Comparison of ENCODE assay signal across 1 cellular context in the genomic region with DNA sequence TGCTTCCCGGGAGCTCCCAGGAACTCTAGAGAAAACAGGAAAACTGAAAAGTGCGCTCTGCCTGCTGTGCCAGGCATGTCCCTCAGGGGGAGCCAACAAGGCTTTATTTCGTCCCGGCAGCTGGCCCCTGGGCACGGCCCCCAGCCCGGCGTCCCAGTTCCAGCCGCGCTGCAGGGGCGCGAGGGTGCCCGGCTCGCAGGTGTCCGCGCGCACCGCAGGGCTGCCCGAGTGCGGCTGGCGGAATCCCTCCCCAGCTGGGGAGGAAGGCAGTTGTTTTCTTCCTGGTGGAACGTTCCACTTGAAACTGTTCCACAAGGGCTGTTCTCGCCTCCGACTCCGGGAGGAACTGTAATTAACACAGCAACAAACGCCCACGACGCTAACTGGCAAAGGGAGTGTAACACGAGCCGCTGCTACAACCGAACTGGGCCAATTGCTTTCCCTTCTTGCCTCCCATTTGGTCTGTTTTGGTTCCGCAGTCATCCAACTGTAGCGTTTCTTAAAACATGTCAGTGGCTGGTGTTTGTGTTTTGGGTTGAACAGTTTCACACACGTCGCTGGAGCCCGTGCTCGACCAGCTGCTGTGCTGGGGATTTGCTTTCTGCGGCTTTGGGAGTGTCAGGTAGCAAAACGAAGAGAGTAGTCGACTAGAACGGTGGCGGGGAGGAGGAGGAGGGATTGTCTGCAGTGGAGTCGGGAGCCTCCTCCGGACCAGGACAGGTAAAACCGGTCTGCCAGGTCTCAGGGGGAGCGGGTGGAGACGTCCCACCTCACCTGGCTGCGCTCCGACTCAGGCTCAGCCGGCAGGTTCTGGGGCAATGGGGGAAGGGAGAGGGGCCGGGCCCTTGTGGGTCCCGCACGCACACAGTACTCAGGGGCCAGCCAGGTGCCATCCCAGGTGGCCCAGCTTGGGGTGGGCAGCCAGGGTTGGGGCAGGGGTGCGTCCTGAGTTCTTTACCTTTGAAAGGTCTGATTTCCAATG.
TF ChIP-seq lines count a peak whose summit lies in the region.

No MANE protein-coding gene starts in this region.

TF ChIP-seq in WTC11, 78 proteins besides CTCF, POLR2A, EP300 and RAD21 (continued from another document):
- TF ChIP-seq, protein P1, sequence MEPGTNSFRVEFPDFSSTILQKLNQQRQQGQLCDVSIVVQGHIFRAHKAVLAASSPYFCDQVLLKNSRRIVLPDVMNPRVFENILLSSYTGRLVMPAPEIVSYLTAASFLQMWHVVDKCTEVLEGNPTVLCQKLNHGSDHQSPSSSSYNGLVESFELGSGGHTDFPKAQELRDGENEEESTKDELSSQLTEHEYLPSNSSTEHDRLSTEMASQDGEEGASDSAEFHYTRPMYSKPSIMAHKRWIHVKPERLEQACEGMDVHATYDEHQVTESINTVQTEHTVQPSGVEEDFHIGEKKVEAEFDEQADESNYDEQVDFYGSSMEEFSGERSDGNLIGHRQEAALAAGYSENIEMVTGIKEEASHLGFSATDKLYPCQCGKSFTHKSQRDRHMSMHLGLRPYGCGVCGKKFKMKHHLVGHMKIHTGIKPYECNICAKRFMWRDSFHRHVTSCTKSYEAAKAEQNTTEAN (CRISPR knock-in tag; IDR thresholded peaks at IDR 0.05): peak; percentile 91; the same call in 1 of the 2 replicates
- TF ChIP-seq ETV6 (CRISPR knock-in tag; IDR thresholded peaks at IDR 0.05) (peak; percentile 89), FOXK1 (CRISPR knock-in tag; IDR thresholded peaks at IDR 0.05) (peak; percentile 74), NFE2L1 (CRISPR knock-in tag; IDR thresholded peaks at IDR 0.05) (peak; percentile 70; the same call in 1 of the 2 replicates), TEAD1 (CRISPR knock-in tag; IDR thresholded peaks at IDR 0.05) (peak; percentile 89), TEAD4 (CRISPR knock-in tag; IDR thresholded peaks at IDR 0.05) (peak; percentile 10; the same call in 1 of the 2 replicates), GTF2I (CRISPR knock-in tag; conservative IDR thresholded peaks at IDR 0.05) (no peak), CREM (CRISPR knock-in tag; IDR thresholded peaks at IDR 0.05) (peak; percentile 67; the same call in 1 of the 2 replicates), NR1H2 (CRISPR knock-in tag; IDR thresholded peaks at IDR 0.05) (peak; percentile 55; the same call in 1 of the 2 replicates), CBFB (CRISPR knock-in tag; IDR thresholded peaks at IDR 0.05; ENCODE audit: low read depth) (0 out of 2 replicates have a peak, but pooled peaks have one; percentile 69), ZNF232 (CRISPR knock-in tag; IDR thresholded peaks at IDR 0.05) (no peak; the same call in 1 of the 2 replicates), SMAD4 (CRISPR knock-in tag; IDR thresholded peaks at IDR 0.05) (no peak), MYBL2 (CRISPR knock-in tag; IDR thresholded peaks at IDR 0.05) (0 out of 2 replicates have a peak, but pooled peaks have one; percentile 74), ATF1 (CRISPR knock-in tag; IDR thresholded peaks at IDR 0.05) (0 out of 2 replicates have a peak, but pooled peaks have one; percentile 53), TCF7 (CRISPR knock-in tag; IDR thresholded peaks at IDR 0.05; ENCODE audit: low read depth) (no peak), SP1 (CRISPR knock-in tag; conservative IDR thresholded peaks at IDR 0.05) (peak; percentile 88), ELF4 (CRISPR knock-in tag; IDR thresholded peaks at IDR 0.05; ENCODE audit: low read depth) (no peak), ZNF423 (CRISPR knock-in tag; IDR thresholded peaks at IDR 0.05) (peak; percentile 87), FOXP1 (CRISPR knock-in tag; IDR thresholded peaks at IDR 0.05; ENCODE audit: borderline replicate concordance) (peak; percentile 80; the same call in 1 of the 2 replicates), TP53 (CRISPR knock-in tag; IDR thresholded peaks at IDR 0.05) (no peak), OVOL2 (CRISPR knock-in tag; IDR thresholded peaks at IDR 0.05; ENCODE audit: borderline replicate concordance) (no peak), NR2C2 (CRISPR knock-in tag; IDR thresholded peaks at IDR 0.05) (no peak)
- TF ChIP-seq, protein P2, sequence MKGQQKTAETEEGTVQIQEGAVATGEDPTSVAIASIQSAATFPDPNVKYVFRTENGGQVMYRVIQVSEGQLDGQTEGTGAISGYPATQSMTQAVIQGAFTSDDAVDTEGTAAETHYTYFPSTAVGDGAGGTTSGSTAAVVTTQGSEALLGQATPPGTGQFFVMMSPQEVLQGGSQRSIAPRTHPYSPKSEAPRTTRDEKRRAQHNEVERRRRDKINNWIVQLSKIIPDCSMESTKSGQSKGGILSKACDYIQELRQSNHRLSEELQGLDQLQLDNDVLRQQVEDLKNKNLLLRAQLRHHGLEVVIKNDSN (CRISPR knock-in tag; IDR thresholded peaks at IDR 0.05): peak; percentile 57; the same call in 1 of the 2 replicates
- TF ChIP-seq, protein P3, sequence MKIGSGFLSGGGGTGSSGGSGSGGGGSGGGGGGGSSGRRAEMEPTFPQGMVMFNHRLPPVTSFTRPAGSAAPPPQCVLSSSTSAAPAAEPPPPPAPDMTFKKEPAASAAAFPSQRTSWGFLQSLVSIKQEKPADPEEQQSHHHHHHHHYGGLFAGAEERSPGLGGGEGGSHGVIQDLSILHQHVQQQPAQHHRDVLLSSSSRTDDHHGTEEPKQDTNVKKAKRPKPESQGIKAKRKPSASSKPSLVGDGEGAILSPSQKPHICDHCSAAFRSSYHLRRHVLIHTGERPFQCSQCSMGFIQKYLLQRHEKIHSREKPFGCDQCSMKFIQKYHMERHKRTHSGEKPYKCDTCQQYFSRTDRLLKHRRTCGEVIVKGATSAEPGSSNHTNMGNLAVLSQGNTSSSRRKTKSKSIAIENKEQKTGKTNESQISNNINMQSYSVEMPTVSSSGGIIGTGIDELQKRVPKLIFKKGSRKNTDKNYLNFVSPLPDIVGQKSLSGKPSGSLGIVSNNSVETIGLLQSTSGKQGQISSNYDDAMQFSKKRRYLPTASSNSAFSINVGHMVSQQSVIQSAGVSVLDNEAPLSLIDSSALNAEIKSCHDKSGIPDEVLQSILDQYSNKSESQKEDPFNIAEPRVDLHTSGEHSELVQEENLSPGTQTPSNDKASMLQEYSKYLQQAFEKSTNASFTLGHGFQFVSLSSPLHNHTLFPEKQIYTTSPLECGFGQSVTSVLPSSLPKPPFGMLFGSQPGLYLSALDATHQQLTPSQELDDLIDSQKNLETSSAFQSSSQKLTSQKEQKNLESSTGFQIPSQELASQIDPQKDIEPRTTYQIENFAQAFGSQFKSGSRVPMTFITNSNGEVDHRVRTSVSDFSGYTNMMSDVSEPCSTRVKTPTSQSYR (CRISPR knock-in tag; IDR thresholded peaks at IDR 0.05): peak; percentile 94
- TF ChIP-seq, protein P4, sequence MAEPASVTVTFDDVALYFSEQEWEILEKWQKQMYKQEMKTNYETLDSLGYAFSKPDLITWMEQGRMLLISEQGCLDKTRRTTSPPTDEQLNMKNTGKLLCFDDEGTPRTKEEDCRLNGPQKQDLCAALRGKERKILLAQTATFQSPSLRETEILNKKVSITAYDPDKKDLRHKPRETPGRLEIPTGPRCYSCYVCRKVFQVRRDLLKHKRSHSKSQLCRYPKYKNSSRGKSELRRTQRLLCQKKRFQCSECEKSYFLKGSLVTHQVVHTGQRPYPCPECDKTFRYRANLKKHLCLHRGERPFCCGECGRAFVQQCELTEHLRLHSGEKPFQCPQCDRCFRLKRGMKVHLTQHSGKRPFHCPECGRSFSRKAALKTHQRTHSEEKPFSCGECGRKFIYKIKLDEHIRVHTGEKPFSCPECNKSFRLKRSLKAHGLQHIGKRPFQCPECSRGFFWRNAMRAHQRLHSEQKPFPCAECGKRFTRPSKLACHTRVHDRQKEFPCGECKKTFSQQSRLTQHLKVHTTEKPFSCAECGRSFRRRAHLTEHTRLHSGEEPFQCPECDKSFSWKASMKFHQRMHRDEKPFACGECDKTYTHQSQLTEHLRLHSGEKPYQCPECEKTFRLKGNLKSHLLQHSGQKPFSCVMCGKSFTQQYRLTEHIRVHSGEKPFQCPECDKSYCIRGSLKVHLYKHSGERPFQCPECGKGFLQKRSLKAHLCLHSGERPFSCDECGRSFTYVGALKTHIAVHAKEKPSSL (CRISPR knock-in tag; conservative IDR thresholded peaks at IDR 0.05): no peak
- TF ChIP-seq, protein P5, sequence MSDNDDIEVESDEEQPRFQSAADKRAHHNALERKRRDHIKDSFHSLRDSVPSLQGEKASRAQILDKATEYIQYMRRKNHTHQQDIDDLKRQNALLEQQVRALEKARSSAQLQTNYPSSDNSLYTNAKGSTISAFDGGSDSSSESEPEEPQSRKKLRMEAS (CRISPR knock-in tag; IDR thresholded peaks at IDR 0.05): peak; percentile 58
